In genomic region chr21:46229923-46230260, GRCh38 we compare ENCODE assay signal across 9 cellular contexts. TPM values are rescaled to one million over a fixed set of nuclear protein-coding genes. Genes with fewer than 3 reads are reported as not detected.
DNase-seq lines count a peak whose midpoint lies in the region; ATAC-seq, FAIRE-seq and TF ChIP-seq lines count a peak whose summit lies in the region.
"Had no signal": no experiment of that assay in that cellular context is flagged by ENCODE, and none has a peak within 500 bp of the region (broad histone marks: within the 10 kb centered on the region; RNA-seq: fewer than 3 reads in every experiment).

No MANE protein-coding gene starts in this region.

- H4K20me1 ChIP-seq in HepG2 (ENCODE audit: insufficient read depth, low read length): peaks cover 22% of the 10 kb centered on the region

- WGBS in HepG2 (ENCODE audit: low lambda C conversion rate): 91% methylated on average over 6 of the region's 6 CpGs
- WGBS in right lobe of liver (ENCODE audit: insufficient coverage, low coverage, low lambda C conversion rate, missing lambda C conversion rate): 87% methylated on average over 6 of the region's 6 CpGs
- WGBS in mesendoderm (ENCODE audit: extremely low coverage, insufficient coverage, low lambda C conversion rate): no CpG with 5 or more reads among the region's 6 CpGs

- H2BK120ac ChIP-seq in mesendoderm (ENCODE audit: low read depth, low read length): no peak overlapping the region

- TF ChIP-seq EP300 in HepG2 (IDR thresholded peaks at IDR 0.05; ENCODE audit: low read depth in 2 of 2, low read length in 2 of 2) (no peak), HepG2 (CRISPR knock-in tag; IDR thresholded peaks at IDR 0.05; ENCODE audit: borderline replicate concordance) (no peak)

- no peak overlapping the region for H2AFZ ChIP-seq in HepG2 (ENCODE audit: low read length)

- H2BK5ac ChIP-seq in mesendoderm (ENCODE audit: low read length): no peak overlapping the region

- intact Hi-C loops in HepG2 (cut with micrococcal nuclease; ENCODE audit: unreplicated experiment): loop anchor here (2.0 to 10.0 kb wide), 3 partner anchors 55 to 95 kb away; partner anchors contain the start of genes FTCD, MCM3AP, PCNT and YBEY
- intact Hi-C loops in right lobe of liver (cut with DNase I): no loop called here
- intact Hi-C loops in uterus (cut with DNase I; ENCODE audit: low total_unique reads): loop anchor here (10.0 kb wide), 1 partner anchor 255 kb away; no protein-coding TSS in a partner anchor
- intact Hi-C loops in sciatic nerve (cut with DNase I): no loop called here

- H2AK5ac ChIP-seq in mesendoderm (ENCODE audit: low read length): peak overlapping the region; percentile 3

- TF ChIP-seq POLR2A in HepG2 (IDR thresholded peaks at IDR 0.05; ENCODE audit: insufficient read depth in 1 of 2, low read depth in 2 of 2, low read length in 2 of 2) (no peak), right lobe of liver (IDR thresholded peaks at IDR 0.05) (no peak), uterus (IDR thresholded peaks at IDR 0.05) (no peak)

- no peak overlapping the region for H4K5ac ChIP-seq in mesendoderm (ENCODE audit: low read length)

- no peak for TF ChIP-seq CTCF in HepG2 (CRISPR knock-in tag; IDR thresholded peaks at IDR 0.05)
- no peak for TF ChIP-seq CTCF in right lobe of liver (IDR thresholded peaks at IDR 0.05)
- TF ChIP-seq CTCF in astrocyte of the spinal cord (IDR thresholded peaks at IDR 0.05; ENCODE audit: low read depth, low read length): no peak
- TF ChIP-seq CTCF in uterus (IDR thresholded peaks at IDR 0.05): no peak

- H3K9ac ChIP-seq in HepG2 (ENCODE audit: insufficient read depth, low read depth, low read length) (peak overlapping the region; percentile 85), mesendoderm (ENCODE audit: low read length) (peak overlapping the region; percentile 74)

- BruUV-seq in HepG2 (replicated peaks; lab: Mats Ljungman, UMichigan): no TSS peak

- peak overlapping the region; percentile 59 for H3K23ac ChIP-seq in mesendoderm (ENCODE audit: low read length)

- H3K9me3 ChIP-seq in HepG2 (ENCODE audit: low read length) (no peaks in the 10 kb centered on the region), right lobe of liver (no peaks in the 10 kb centered on the region), uterus (no peaks in the 10 kb centered on the region)

- no peak for TF ChIP-seq RAD21 in HepG2 (CRISPR knock-in tag; IDR thresholded peaks at IDR 0.05)

- peak overlapping the region; percentile 98 for H3K4ac ChIP-seq in mesendoderm (ENCODE audit: low read depth, low read length)

- H3K4me2 ChIP-seq in HepG2 (ENCODE audit: low read depth, low read length) (peak overlapping the region; percentile 98), mesendoderm (ENCODE audit: low read length) (peak overlapping the region; percentile 25)

- H3K4me3 ChIP-seq in HepG2 (replicated peaks in 1 of 3; ENCODE audit: insufficient read depth in 1 of 3, low read depth in 2 of 3, low read length in 3 of 3): peak overlapping the region; percentile 61 to 89 (median 82)
- H3K4me3 ChIP-seq in right lobe of liver: no peak overlapping the region
- peak overlapping the region; percentile 49 for H3K4me3 ChIP-seq in astrocyte of the spinal cord (ENCODE audit: low read depth, low read length)
- H3K4me3 ChIP-seq in mesendoderm (ENCODE audit: low read length): peak overlapping the region; percentile 17
- H3K4me3 ChIP-seq in uterus: peak overlapping the region; percentile 48 to 99

- H3K79me1 ChIP-seq in mesendoderm (ENCODE audit: low read length): peaks cover 18% of the 10 kb centered on the region

- H4K8ac ChIP-seq in mesendoderm (ENCODE audit: low read depth, low read length): no peak overlapping the region

- DNase-seq in HepG2 (ENCODE audit: low spot score) (no peak), right lobe of liver (no peak), astrocyte of the spinal cord (ENCODE audit: low read depth, low spot score) (no peak), mesendoderm (no peak), uterus (no peak), GOT3 (lab: John Stamatoyannopoulos, UW) (no peak), DMS 273 (lab: John Stamatoyannopoulos, UW; ENCODE audit: unreplicated experiment) (no peak), sciatic nerve (ENCODE audit: low spot score) (no peak)
- DNase-seq: KG1 had no signal

- H3K18ac ChIP-seq in mesendoderm (ENCODE audit: low read length): peak overlapping the region; percentile 98

- no peak overlapping the region for H2BK15ac ChIP-seq in mesendoderm (replicated peaks; ENCODE audit: low read depth)

- FAIRE-seq in HepG2 (lab: Jason Lieb, UNC): no peak

- peak overlapping the region; percentile 83 for H3K56ac ChIP-seq in mesendoderm (ENCODE audit: low read length)

- ATAC-seq in HepG2: no peak
- ATAC-seq in right lobe of liver: no peak
- ATAC-seq in sciatic nerve: no peak

- H3K79me2 ChIP-seq in HepG2 (ENCODE audit: insufficient read depth, low read length) (peaks cover 50% of the 10 kb centered on the region), mesendoderm (ENCODE audit: control insufficient read depth, insufficient read depth, low read length) (peaks cover 25% of the 10 kb centered on the region)

- in situ Hi-C loops in HepG2 (cut with HindIII; ENCODE audit: extremely low pct_ligation_motif_present, low pct_unique_long_range_greater_than_20kb): loop anchor here (5.0 kb wide), 1 partner anchor 258 kb away; no protein-coding TSS in a partner anchor
- in situ Hi-C loops in astrocyte of the spinal cord (cut with HindIII; ENCODE audit: low sequenced_read_pairs): no loop called here

- peaks cover 49% of the 10 kb centered on the region for H3K4me1 ChIP-seq in HepG2 (ENCODE audit: insufficient read depth, low read length)
- peaks cover 0 to 17% (median 3%) of the 10 kb centered on the region in 4 donors for H3K4me1 ChIP-seq in right lobe of liver
- peaks cover 12% of the 10 kb centered on the region for H3K4me1 ChIP-seq in mesendoderm (ENCODE audit: control insufficient read depth, low read depth, low read length)
- peaks cover 0 to 17% of the 10 kb centered on the region in 2 donors for H3K4me1 ChIP-seq in uterus

- POLR2A ChIA-PET in HepG2 (lab: Yijun Ruan, JAX): interaction anchor here (0.6 to 2.0 kb wide), 3 partner anchors 11 to 76 kb away, joined by 3 to 5 read pairs (median 4); no protein-coding TSS in a partner anchor

- CTCF ChIA-PET in HepG2 (lab: Yijun Ruan, JAX; ENCODE audit: low intra/inter-chr PET ratio, low total read pairs): no interaction called here

- H3K27ac ChIP-seq in HepG2 (ENCODE audit: extremely low read length, insufficient read depth, low read length) (peak overlapping the region; percentile 78), right lobe of liver (no peak overlapping the region), mesendoderm (ENCODE audit: low read depth, low read length) (no peak overlapping the region), uterus (peak overlapping the region; percentile 59 to 86)

- H3K27me3 ChIP-seq in HepG2 (ENCODE audit: control insufficient read depth in 1 of 2, insufficient read depth in 2 of 2, low read length in 2 of 2) (no peaks in the 10 kb centered on the region), right lobe of liver (no peaks in the 10 kb centered on the region), mesendoderm (ENCODE audit: insufficient read depth, low read length, poor library complexity) (no peaks in the 10 kb centered on the region), uterus (no peaks in the 10 kb centered on the region)

- H3K36me3 ChIP-seq in HepG2 (replicated peaks in 1 of 2; ENCODE audit: control insufficient read depth in 1 of 2, insufficient read depth in 2 of 2, low read length in 2 of 2): peaks cover 0 to 18% of the 10 kb centered on the region in 2 experiments; a peak in 4 of 5 replicates
- H3K36me3 ChIP-seq in right lobe of liver: peaks cover 0 to 19% (median 3%) of the 10 kb centered on the region in 4 donors
- peaks cover 9% of the 10 kb centered on the region for H3K36me3 ChIP-seq in mesendoderm (ENCODE audit: control insufficient read depth, insufficient read depth, low read length)
- no peaks in the 10 kb centered on the region for H3K36me3 ChIP-seq in uterus

RNA-seq across cellular contexts. Expression of gene LSS, which starts 1.3 kb away (rescaled TPM):
- total RNA-seq in HepG2 (2016; rRNA removed; fragmentation: Illumina TruSeq; extraction: Trizol) (73.5 and 113 TPM in 2 replicates), right lobe of liver (100 to 1,000 TPM in 1 of 6 experiments, 10 to 100 TPM in 5; 37.0 to 103 (median 59.6) TPM), uterus (10 to 100 TPM; 35.4 to 94.0 (median 41.5) TPM), sciatic nerve (111 TPM)
- total RNA-seq in HepG2 (2016; cell fraction: cytosol; rRNA removed; fragmentation: Illumina TruSeq; extraction: Trizol; ENCODE audit: low read depth): 7.3 and 7.8 TPM in 2 replicates
- 62.4 and 115 TPM in 2 replicates for total RNA-seq in HepG2 (2016; cell fraction: insoluble cytoplasmic fraction; rRNA removed; fragmentation: Illumina TruSeq; extraction: Trizol)
- 31.7 and 32.0 TPM in 2 replicates for total RNA-seq in HepG2 (2016; cell fraction: membrane; rRNA removed; fragmentation: Illumina TruSeq; extraction: Trizol)
- 138 and 169 TPM in 2 replicates for total RNA-seq in HepG2 (2016; cell fraction: nucleus; rRNA removed; fragmentation: Illumina TruSeq; extraction: Trizol)
- polyA plus RNA-seq in HepG2 (2011; rRNA removed): 72.6 and 182 TPM in 2 replicates
- 29.6 and 35.0 TPM in 2 replicates for polyA plus RNA-seq in HepG2 (2011; cell fraction: cytosol; rRNA removed)
- 771 and 1,172 TPM in 2 replicates for polyA plus RNA-seq in HepG2 (2011; cell fraction: nucleus; rRNA removed)
- polyA plus RNA-seq in HepG2 (2012): 69.9 and 111 TPM in 2 replicates
- 5.3 and 5.5 TPM in 2 replicates for polyA plus RNA-seq in HepG2 (2016; cell fraction: cytosol; fragmentation: Illumina TruSeq; extraction: Trizol; ENCODE audit: low read depth)
- polyA plus RNA-seq in HepG2 (2016; cell fraction: insoluble cytoplasmic fraction; fragmentation: Illumina TruSeq; extraction: Trizol; ENCODE audit: low read depth): 44.5 and 58.2 TPM in 2 replicates
- polyA plus RNA-seq in HepG2 (2016; cell fraction: membrane; fragmentation: Illumina TruSeq; extraction: Trizol; ENCODE audit: low read depth): 14.1 and 14.6 TPM in 2 replicates
- polyA plus RNA-seq in HepG2 (2016; cell fraction: nucleus; fragmentation: Illumina TruSeq; extraction: Trizol; ENCODE audit: insufficient read depth, low read depth): 296 and 309 TPM in 2 replicates
- 67.2 and 95.6 TPM in 2 replicates for polyA minus RNA-seq in HepG2 (2011; rRNA and poly(A)+ RNA removed; ENCODE audit: low replicate concordance)
- 16.2 and 25.1 TPM in 2 replicates for polyA minus RNA-seq in HepG2 (2011; cell fraction: cytosol; rRNA and poly(A)+ RNA removed)
- polyA minus RNA-seq in HepG2 (2011; cell fraction: nucleus; rRNA and poly(A)+ RNA removed): 66.3 and 114 TPM in 2 replicates
- polyA plus RNA-seq in mesendoderm (2013, experiment 1 of 2): 61.8 TPM
- 61.9 TPM for polyA plus RNA-seq in mesendoderm (2013, experiment 2 of 2)

RNA-seq across cellular contexts. Expression of gene SPATC1L, which starts 45.6 kb away (rescaled TPM):
- 2.8 and 3.3 TPM in 2 replicates for total RNA-seq in HepG2 (2016; rRNA removed; fragmentation: Illumina TruSeq; extraction: Trizol)
- total RNA-seq in HepG2 (2016; cell fraction: cytosol; rRNA removed; fragmentation: Illumina TruSeq; extraction: Trizol; ENCODE audit: low read depth): 2.1 and 2.7 TPM in 2 replicates
- 3.0 and 3.3 TPM in 2 replicates for total RNA-seq in HepG2 (2016; cell fraction: insoluble cytoplasmic fraction; rRNA removed; fragmentation: Illumina TruSeq; extraction: Trizol)
- 3.0 and 3.8 TPM in 2 replicates for total RNA-seq in HepG2 (2016; cell fraction: membrane; rRNA removed; fragmentation: Illumina TruSeq; extraction: Trizol)
- total RNA-seq in HepG2 (2016; cell fraction: nucleus; rRNA removed; fragmentation: Illumina TruSeq; extraction: Trizol): 1.5 and 1.7 TPM in 2 replicates
- 1.4 and 2.6 TPM in 2 replicates for polyA plus RNA-seq in HepG2 (2011; rRNA removed)
- 1.4 and 2.8 TPM in 2 replicates for polyA plus RNA-seq in HepG2 (2011; cell fraction: cytosol; rRNA removed)
- polyA plus RNA-seq in HepG2 (2011; cell fraction: nucleus; rRNA removed): 9.6 and 9.7 TPM in 2 replicates
- 7.3 and 10.9 TPM in 2 replicates for polyA plus RNA-seq in HepG2 (2012)
- 5.4 and 5.7 TPM in 2 replicates for polyA plus RNA-seq in HepG2 (2016; cell fraction: cytosol; fragmentation: Illumina TruSeq; extraction: Trizol; ENCODE audit: low read depth)
- 5.9 and 7.1 TPM in 2 replicates for polyA plus RNA-seq in HepG2 (2016; cell fraction: insoluble cytoplasmic fraction; fragmentation: Illumina TruSeq; extraction: Trizol; ENCODE audit: low read depth)
- 6.0 and 7.3 TPM in 2 replicates for polyA plus RNA-seq in HepG2 (2016; cell fraction: membrane; fragmentation: Illumina TruSeq; extraction: Trizol; ENCODE audit: low read depth)
- 5.8 and 6.5 TPM in 2 replicates for polyA plus RNA-seq in HepG2 (2016; cell fraction: nucleus; fragmentation: Illumina TruSeq; extraction: Trizol; ENCODE audit: insufficient read depth, low read depth)
- polyA minus RNA-seq in HepG2 (2011; rRNA and poly(A)+ RNA removed; ENCODE audit: low replicate concordance): 2.4 and 3.4 TPM in 2 replicates
- polyA minus RNA-seq in HepG2 (2011; cell fraction: cytosol; rRNA and poly(A)+ RNA removed): 3.4 and 5.6 TPM in 2 replicates
- 0.77 and 1.6 TPM in 2 replicates for polyA minus RNA-seq in HepG2 (2011; cell fraction: nucleus; rRNA and poly(A)+ RNA removed)
- 1 to 10 TPM in 1 of 6 experiments, under 1 TPM in 3, not detected in 2; 0.31 to 1.7 (median 0.51) TPM for total RNA-seq in right lobe of liver
- polyA plus RNA-seq in mesendoderm (2013, experiment 1 of 2): 43.9 TPM
- 44.7 TPM for polyA plus RNA-seq in mesendoderm (2013, experiment 2 of 2)
- total RNA-seq in uterus: 1 to 10 TPM in 3 of 4 donors, not detected in 1; 4.9 to 10.0 (median 6.4) TPM
- total RNA-seq in sciatic nerve: 9.9 TPM

RNA-seq across cellular contexts. Expression of gene MCM3AP, which starts 55.5 kb away (rescaled TPM):
- total RNA-seq in HepG2 (2016; rRNA removed; fragmentation: Illumina TruSeq; extraction: Trizol) (54.7 and 63.5 TPM in 2 replicates), right lobe of liver (10 to 100 TPM; 34.4 to 44.6 (median 40.7) TPM), uterus (100 to 1,000 TPM in 2 of 4 donors, 10 to 100 TPM in 2; 24.1 to 128 (median 93.2) TPM), sciatic nerve (103 TPM)
- 6.1 and 8.7 TPM in 2 replicates for total RNA-seq in HepG2 (2016; cell fraction: cytosol; rRNA removed; fragmentation: Illumina TruSeq; extraction: Trizol; ENCODE audit: low read depth)
- total RNA-seq in HepG2 (2016; cell fraction: insoluble cytoplasmic fraction; rRNA removed; fragmentation: Illumina TruSeq; extraction: Trizol): 52.6 and 60.2 TPM in 2 replicates
- total RNA-seq in HepG2 (2016; cell fraction: membrane; rRNA removed; fragmentation: Illumina TruSeq; extraction: Trizol): 16.9 and 20.2 TPM in 2 replicates
- 60.4 and 72.1 TPM in 2 replicates for total RNA-seq in HepG2 (2016; cell fraction: nucleus; rRNA removed; fragmentation: Illumina TruSeq; extraction: Trizol)
- 27.0 and 31.6 TPM in 2 replicates for polyA plus RNA-seq in HepG2 (2011; rRNA removed)
- polyA plus RNA-seq in HepG2 (2011; cell fraction: cytosol; rRNA removed): 18.8 and 21.4 TPM in 2 replicates
- 115 TPM in 2 replicates for polyA plus RNA-seq in HepG2 (2011; cell fraction: nucleus; rRNA removed)
- polyA plus RNA-seq in HepG2 (2012): 35.0 and 42.0 TPM in 2 replicates
- polyA plus RNA-seq in HepG2 (2016; cell fraction: cytosol; fragmentation: Illumina TruSeq; extraction: Trizol; ENCODE audit: low read depth): 2.1 and 2.9 TPM in 2 replicates
- polyA plus RNA-seq in HepG2 (2016; cell fraction: insoluble cytoplasmic fraction; fragmentation: Illumina TruSeq; extraction: Trizol; ENCODE audit: low read depth): 37.3 and 48.4 TPM in 2 replicates
- 4.8 and 5.8 TPM in 2 replicates for polyA plus RNA-seq in HepG2 (2016; cell fraction: membrane; fragmentation: Illumina TruSeq; extraction: Trizol; ENCODE audit: low read depth)
- polyA plus RNA-seq in HepG2 (2016; cell fraction: nucleus; fragmentation: Illumina TruSeq; extraction: Trizol; ENCODE audit: insufficient read depth, low read depth): 136 and 140 TPM in 2 replicates
- 55.5 and 59.3 TPM in 2 replicates for polyA minus RNA-seq in HepG2 (2011; rRNA and poly(A)+ RNA removed; ENCODE audit: low replicate concordance)
- 42.6 and 43.4 TPM in 2 replicates for polyA minus RNA-seq in HepG2 (2011; cell fraction: cytosol; rRNA and poly(A)+ RNA removed)
- 105 and 113 TPM in 2 replicates for polyA minus RNA-seq in HepG2 (2011; cell fraction: nucleus; rRNA and poly(A)+ RNA removed)
- 47.2 TPM for polyA plus RNA-seq in mesendoderm (2013, experiment 1 of 2)
- 48.1 TPM for polyA plus RNA-seq in mesendoderm (2013, experiment 2 of 2)

RNA-seq across cellular contexts. Expression of gene YBEY, which starts 56.2 kb away (rescaled TPM):
- total RNA-seq in HepG2 (2016; rRNA removed; fragmentation: Illumina TruSeq; extraction: Trizol): 6.5 and 8.9 TPM in 2 replicates
- total RNA-seq in HepG2 (2016; cell fraction: cytosol; rRNA removed; fragmentation: Illumina TruSeq; extraction: Trizol; ENCODE audit: low read depth): 2.8 and 4.9 TPM in 2 replicates
- total RNA-seq in HepG2 (2016; cell fraction: insoluble cytoplasmic fraction; rRNA removed; fragmentation: Illumina TruSeq; extraction: Trizol): 6.7 and 7.5 TPM in 2 replicates
- 4.8 and 5.5 TPM in 2 replicates for total RNA-seq in HepG2 (2016; cell fraction: membrane; rRNA removed; fragmentation: Illumina TruSeq; extraction: Trizol)
- 5.0 and 6.0 TPM in 2 replicates for total RNA-seq in HepG2 (2016; cell fraction: nucleus; rRNA removed; fragmentation: Illumina TruSeq; extraction: Trizol)
- 8.3 and 8.9 TPM in 2 replicates for polyA plus RNA-seq in HepG2 (2011; rRNA removed)
- 6.4 and 8.2 TPM in 2 replicates for polyA plus RNA-seq in HepG2 (2011; cell fraction: cytosol; rRNA removed)
- polyA plus RNA-seq in HepG2 (2011; cell fraction: nucleus; rRNA removed): 9.0 and 12.5 TPM in 2 replicates
- polyA plus RNA-seq in HepG2 (2012): 7.7 and 8.4 TPM in 2 replicates
- polyA plus RNA-seq in HepG2 (2016; cell fraction: cytosol; fragmentation: Illumina TruSeq; extraction: Trizol; ENCODE audit: low read depth): 2.9 and 3.8 TPM in 2 replicates
- polyA plus RNA-seq in HepG2 (2016; cell fraction: insoluble cytoplasmic fraction; fragmentation: Illumina TruSeq; extraction: Trizol; ENCODE audit: low read depth): 7.5 and 8.5 TPM in 2 replicates
- polyA plus RNA-seq in HepG2 (2016; cell fraction: membrane; fragmentation: Illumina TruSeq; extraction: Trizol; ENCODE audit: low read depth): 3.3 and 4.2 TPM in 2 replicates
- 10.1 and 10.6 TPM in 2 replicates for polyA plus RNA-seq in HepG2 (2016; cell fraction: nucleus; fragmentation: Illumina TruSeq; extraction: Trizol; ENCODE audit: insufficient read depth, low read depth)
- 4.6 and 9.6 TPM in 2 replicates for polyA minus RNA-seq in HepG2 (2011; rRNA and poly(A)+ RNA removed; ENCODE audit: low replicate concordance)
- polyA minus RNA-seq in HepG2 (2011; cell fraction: cytosol; rRNA and poly(A)+ RNA removed): 1.9 and 3.3 TPM in 2 replicates
- polyA minus RNA-seq in HepG2 (2011; cell fraction: nucleus; rRNA and poly(A)+ RNA removed): 14.9 and 15.4 TPM in 2 replicates
- total RNA-seq in right lobe of liver: 10 to 100 TPM in 2 of 6 experiments, 1 to 10 TPM in 4; 6.3 to 16.0 (median 7.3) TPM
- polyA plus RNA-seq in mesendoderm (2013, experiment 1 of 2): 16.0 TPM
- polyA plus RNA-seq in mesendoderm (2013, experiment 2 of 2): 16.8 TPM
- total RNA-seq in uterus: 10 to 100 TPM in 3 of 4 donors, 1 to 10 TPM in 1; 2.9 to 78.6 (median 13.0) TPM
- total RNA-seq in sciatic nerve: 12.7 TPM

Comparison
In these comparisons a context has a peak if more than half of its experiments do, and no peak if none do; other contexts are left out.
1. H3K27ac ChIP-seq: peak in HepG2 (single experiment) and uterus (2 of 2); none in right lobe of liver (0 of 3) and mesendoderm (single experiment).
2. H3K4me3 ChIP-seq: peak in HepG2 (3 of 3), astrocyte of the spinal cord (single experiment), mesendoderm (single experiment) and uterus (2 of 2); none in right lobe of liver (0 of 3).
3. intact Hi-C loops: an anchor here in HepG2 (2.0 to 10.0 kb wide) and uterus (10.0 kb wide); none called in right lobe of liver and sciatic nerve.